In genomic region chr3:3589715-3590130, GRCh38 we compare ENCODE assay signal across 16 cellular contexts.
DNase-seq lines count a peak whose midpoint lies in the region; ATAC-seq and TF ChIP-seq lines count a peak whose summit lies in the region.
"Had no signal": no experiment of that assay in that cellular context is flagged by ENCODE, and none has a peak within 500 bp of the region (broad histone marks: within the 10 kb centered on the region; RNA-seq: fewer than 3 reads in every experiment).

No MANE protein-coding gene starts in this region.

- H3K4me3 Mint-ChIP-seq in osteocyte (ENCODE audit: unreplicated experiment), result no peak overlapping the region
- H3K4me3 Mint-ChIP-seq: activated B cell treated with CpG ODN at 0.5 μM for 24 hours; effector memory CD8-positive, alpha-beta T cell; neural progenitor cell had no signal

- H3K36me3 Mint-ChIP-seq in osteocyte (ENCODE audit: unreplicated experiment), result no peaks in the 10 kb centered on the region
- H3K36me3 Mint-ChIP-seq: neural progenitor cell had no signal

- 0 out of 2 replicates have a peak, but pooled peaks cover 5% of the 10 kb centered on the region for H3K4me1 ChIP-seq in MM.1S (ENCODE audit: low read length)
- H3K4me1 ChIP-seq in stomach, result no peaks in the 10 kb centered on the region
- H3K4me1 ChIP-seq: body of pancreas had no signal

- TF ChIP-seq CTCF in GM06990 (IDR thresholded peaks at IDR 0.05; ENCODE audit: insufficient read depth, low read length, poor library complexity, severe bottlenecking) (no peak), MM.1S (IDR thresholded peaks at IDR 0.05; ENCODE audit: low read length) (no peak), osteocyte (IDR thresholded peaks at IDR 0.05) (no peak), stomach (IDR thresholded peaks at IDR 0.05) (no peak)

- H3K4me3 ChIP-seq in GM06990 (replicated peaks; ENCODE audit: low read depth, low read length) (no peak overlapping the region), MM.1S (ENCODE audit: low read length) (peak overlapping the region; percentile 17; the same call in 1 of the 2 replicates), stomach (no peak overlapping the region)
- H3K4me3 ChIP-seq: body of pancreas, gastrocnemius medialis, neural progenitor cell had no signal

- WGBS in stomach, 5 donors, result 67 to 89% (median 80%) methylated on average over 3 of the region's 3 CpGs

- no peak overlapping the region for H3K9ac ChIP-seq in MM.1S (ENCODE audit: low read length)
- H3K9ac ChIP-seq: neural progenitor cell, SK-N-SH had no signal

- H3K9me3 ChIP-seq in MM.1S (replicated peaks; ENCODE audit: insufficient read depth, low read length), result no peaks in the 10 kb centered on the region
- peaks cover 0 to under 1% (median 0%) of the 10 kb centered on the region in 4 donors for H3K9me3 ChIP-seq in stomach
- H3K9me3 ChIP-seq: body of pancreas, gastrocnemius medialis, SK-N-SH had no signal

- no peak for TF ChIP-seq POLR2A in stomach (IDR thresholded peaks at IDR 0.05)

- H3K27ac ChIP-seq in MM.1S (ENCODE audit: low read length) (peak overlapping the region; percentile 44; the same call in 1 of the 2 replicates), stomach (no peak overlapping the region)
- H3K27ac ChIP-seq: body of pancreas, gastrocnemius medialis, neural progenitor cell had no signal

- H3K27me3 ChIP-seq in GM06990 (replicated peaks; ENCODE audit: control insufficient read depth, insufficient read depth, low read length) (no peaks in the 10 kb centered on the region), MM.1S (replicated peaks; ENCODE audit: insufficient read depth, low read length) (no peaks in the 10 kb centered on the region), stomach (no peaks in the 10 kb centered on the region)
- H3K27me3 ChIP-seq: body of pancreas, gastrocnemius medialis, neural progenitor cell had no signal

- no peaks in the 10 kb centered on the region for H3K9me2 ChIP-seq in MM.1S (replicated peaks; ENCODE audit: insufficient read depth, low read length)
- H3K9me2 ChIP-seq: SK-N-SH had no signal

- peak overlapping the region; percentile 45 for H3K4me2 ChIP-seq in MM.1S (ENCODE audit: low read depth, low read length)
- H3K4me2 ChIP-seq: neural progenitor cell, SK-N-SH had no signal

- peaks cover 10% of the 10 kb centered on the region for H3F3A ChIP-seq in MM.1S (ENCODE audit: insufficient read depth, low read length)

- H3K36me3 ChIP-seq in GM06990 (ENCODE audit: control insufficient read depth, insufficient read depth, low read length) (no peaks in the 10 kb centered on the region), MM.1S (replicated peaks; ENCODE audit: insufficient read depth, low read length) (no peaks in the 10 kb centered on the region), stomach (no peaks in the 10 kb centered on the region)
- H3K36me3 ChIP-seq: gastrocnemius medialis, neural progenitor cell had no signal

- intact Hi-C loops in stomach (cut with DNase I; ENCODE audit: low total_unique reads), result no loop called here

- no peaks in the 10 kb centered on the region for H3K79me2 ChIP-seq in MM.1S (ENCODE audit: low read length)

- no peaks in the 10 kb centered on the region for H4K20me1 ChIP-seq in MM.1S (ENCODE audit: insufficient read depth, low read length)

- no peaks in the 10 kb centered on the region for H3K4me1 Mint-ChIP-seq in osteocyte (ENCODE audit: unreplicated experiment)
- H3K4me1 Mint-ChIP-seq: activated B cell treated with CpG ODN at 0.5 μM for 24 hours had no signal

- H3K27ac Mint-ChIP-seq in osteocyte (ENCODE audit: unreplicated experiment), result no peak overlapping the region
- H3K27ac Mint-ChIP-seq: activated B cell treated with CpG ODN at 0.5 μM for 24 hours; effector memory CD8-positive, alpha-beta T cell; neural progenitor cell had no signal

- ATAC-seq in GM19324 (IDR thresholded peaks at IDR 0.05; ENCODE audit: low FRiP score, unreplicated experiment) (peak; percentile 81), HG02885 (IDR thresholded peaks at IDR 0.05; ENCODE audit: poor library complexity, unreplicated experiment) (peak; percentile 88)
- ATAC-seq: body of pancreas; effector memory CD8-positive, alpha-beta T cell; gastrocnemius medialis; left colon had no signal

- H3K27me3 Mint-ChIP-seq in osteocyte (ENCODE audit: unreplicated experiment), result no peaks in the 10 kb centered on the region
- H3K27me3 Mint-ChIP-seq: activated B cell treated with CpG ODN at 0.5 μM for 24 hours; effector memory CD8-positive, alpha-beta T cell had no signal

- DNase-seq in GM06990 (ENCODE audit: extremely low read depth, insufficient read length) (peak; percentile 32), MM.1S (peak; percentile 84), osteocyte (ENCODE audit: extremely low spot score, unreplicated experiment) (no peak), OCI-M2 (lab: John Stamatoyannopoulos, UW; ENCODE audit: unreplicated experiment) (no peak), DMS153 (lab: John Stamatoyannopoulos, UW) (no peak), stomach (no peak)
- DNase-seq: activated B cell treated with CpG ODN at 0.5 μM for 24 hours; body of pancreas; effector memory CD8-positive, alpha-beta T cell; gastrocnemius medialis; left colon; NCI-H526 treated with DMSO at 0.1 percent for 48 hours; SK-N-SH had no signal

- peak overlapping the region; percentile 9 for H2AFZ ChIP-seq in MM.1S (ENCODE audit: low read length)
- H2AFZ ChIP-seq: neural progenitor cell had no signal

- peaks cover 9% of the 10 kb centered on the region for H3K9me3 Mint-ChIP-seq in osteocyte (ENCODE audit: unreplicated experiment)
- H3K9me3 Mint-ChIP-seq: neural progenitor cell had no signal

- TF ChIP-seq EP300 in stomach (IDR thresholded peaks at IDR 0.05), result no peak

Comparison
In these comparisons a context has a peak if more than half of its experiments do, and no peak if none do; other contexts are left out.
1. DNase-seq: peak in GM06990 (single experiment) and MM.1S (single experiment); none in osteocyte (single experiment), OCI-M2 (single experiment), DMS153 (single experiment) and stomach (single experiment).